Comparison of ENCODE assay signal across 8 cellular contexts in genomic region chr10:80132299-80133139, GRCh38. TPM values are rescaled to one million over a fixed set of nuclear protein-coding genes. Genes with fewer than 3 reads are reported as not detected.
DNase-seq lines count a peak whose midpoint lies in the region; ATAC-seq and TF ChIP-seq lines count a peak whose summit lies in the region.

Gene PLAC9, plus strand, starts transcription at chr10:80132730. Its CDS starts 33 bp downstream, at chr10:80132763.

- peak within 1 kb of the TSS; percentile 80; the same call in 1 of the 2 replicates for H2AFZ ChIP-seq in GM23338

- peak; percentile 73 for DNase-seq in GM23338 (ENCODE audit: low spot score)
- no peak for DNase-seq in sciatic nerve (ENCODE audit: low spot score)
- DNase-seq in hippocampal formation (lab: John Stamatoyannopoulos, UW): no peak
- DNase-seq in NCI-H2196 (lab: John Stamatoyannopoulos, UW; ENCODE audit: unreplicated experiment): no peak
- DNase-seq in NCI-H226: no peak

- H3K27me3 Mint-ChIP-seq in GM23338 (ENCODE audit: insufficient read depth, low read depth, poor library complexity): peaks cover 17% of the 10 kb centered on the region
- H3K27me3 Mint-ChIP-seq in brain: peaks cover 42% of the 10 kb centered on the region

- H3K4me1 Mint-ChIP-seq in GM23338 (peaks cover 20% of the 10 kb centered on the region), brain (peaks cover 34% of the 10 kb centered on the region)

- ATAC-seq in GM23338: peak; percentile 84
- peak; percentile 20 for ATAC-seq in sciatic nerve
- no peak for ATAC-seq in HG02571 (IDR thresholded peaks at IDR 0.05; ENCODE audit: unreplicated experiment)

- H4K20me1 ChIP-seq in GM23338 (replicated peaks; ENCODE audit: insufficient read depth): no peaks in the 10 kb centered on the region

- H3K4me1 ChIP-seq in GM23338 (ENCODE audit: insufficient read depth): peaks cover 4% of the 10 kb centered on the region; the same call in 1 of the 2 replicates
- peaks cover 10% of the 10 kb centered on the region for H3K4me1 ChIP-seq in iPS-18a (ENCODE audit: control insufficient read depth, low read depth, low read length)

- no peaks in the 10 kb centered on the region for H3K9me2 ChIP-seq in GM23338 (ENCODE audit: insufficient read depth)

- no peaks in the 10 kb centered on the region for H3F3A ChIP-seq in GM23338 (replicated peaks; ENCODE audit: low read depth)

- H3K27ac ChIP-seq in GM23338 (ENCODE audit: low read depth): no peak within 1 kb of the TSS
- H3K27ac ChIP-seq in iPS-18a (ENCODE audit: low read length): no peak within 1 kb of the TSS

- H3K9me3 Mint-ChIP-seq in GM23338 (no peaks in the 10 kb centered on the region), brain (peaks cover 0 to 3% (median 0%) of the 10 kb centered on the region in 5 experiments)

- H3K4me3 ChIP-seq in GM23338: peak within 1 kb of the TSS; percentile 82
- peak within 1 kb of the TSS; percentile 68 for H3K4me3 ChIP-seq in iPS-18a (ENCODE audit: low read length)

- H3K27ac Mint-ChIP-seq in GM23338 (no peak within 1 kb of the TSS), brain (peak within 1 kb of the TSS in 4 of 5 experiments; percentile 3 to 93 (median 68))

- H3K9ac ChIP-seq in iPS-18a (ENCODE audit: low read length): peak within 1 kb of the TSS; percentile 56

- H3K36me3 ChIP-seq in GM23338 (ENCODE audit: insufficient read depth) (no peaks in the 10 kb centered on the region), iPS-18a (ENCODE audit: control insufficient read depth, low read depth, low read length) (no peaks in the 10 kb centered on the region)

- H3K36me3 Mint-ChIP-seq in GM23338 (ENCODE audit: low read depth) (no peaks in the 10 kb centered on the region), brain (no peaks in the 10 kb centered on the region)

- H3K9me3 ChIP-seq in iPS-18a (ENCODE audit: control insufficient read depth, low read depth, low read length): no peaks in the 10 kb centered on the region

- H3K4me2 ChIP-seq in GM23338: peak within 1 kb of the TSS; percentile 70

- TF ChIP-seq CTCF in GM23338 (conservative IDR thresholded peaks at IDR 0.05; ENCODE audit: low read depth in 2 of 2): no peak
- TF ChIP-seq CTCF in brain (conservative IDR thresholded peaks at IDR 0.05): no peak

- no peaks in the 10 kb centered on the region for H3K79me2 ChIP-seq in GM23338 (replicated peaks; ENCODE audit: insufficient read depth)

- H3K27me3 ChIP-seq in GM23338 (ENCODE audit: insufficient read depth) (peaks cover 22% of the 10 kb centered on the region), iPS-18a (ENCODE audit: control insufficient read depth, insufficient read depth, low read length) (peaks cover 32% of the 10 kb centered on the region)

- peak within 1 kb of the TSS; percentile 74 for H3K4me3 Mint-ChIP-seq in GM23338
- peak within 1 kb of the TSS; percentile 56 to 86 (median 77) for H3K4me3 Mint-ChIP-seq in brain

- intact Hi-C loops in sciatic nerve (cut with DNase I): no loop called here

TF ChIP-seq in GM23338, 12 proteins besides CTCF, POLR2A, EP300 and RAD21 (continues in another document):
- TF ChIP-seq NANOG (IDR thresholded peaks at IDR 0.05; ENCODE audit: borderline replicate concordance): no peak
- no peak for TF ChIP-seq EZH2 (IDR thresholded peaks at IDR 0.05; ENCODE audit: low read depth, unreplicated experiment)
- TF ChIP-seq ETS1 (IDR thresholded peaks at IDR 0.05): no peak
- no peak for TF ChIP-seq STAT1 (IDR thresholded peaks at IDR 0.05; ENCODE audit: unreplicated experiment)
- TF ChIP-seq ZNF462 (CRISPR knock-in tag; IDR thresholded peaks at IDR 0.05): no peak
- TF ChIP-seq ZNF114 (CRISPR knock-in tag; IDR thresholded peaks at IDR 0.05): no peak
- TF ChIP-seq POLR2AphosphoS5 (IDR thresholded peaks at IDR 0.05; ENCODE audit: low read depth): no peak; the same call in 1 of the 2 replicates
- no peak for TF ChIP-seq JUNB (IDR thresholded peaks at IDR 0.05; ENCODE audit: unreplicated experiment)
- TF ChIP-seq EZH2phosphoT487 (IDR thresholded peaks at IDR 0.05; ENCODE audit: unreplicated experiment): no peak
- no peak for TF ChIP-seq CREB1 (CRISPR knock-in tag; IDR thresholded peaks at IDR 0.05; ENCODE audit: low read depth)

RNA-seq across cellular contexts. Expression of gene PLAC9, which starts in this region (rescaled TPM):
- 0.89 and 1.1 TPM in 2 replicates for total RNA-seq in GM23338 (2014; rRNA removed; shearing (Covaris generic))
- polyA plus RNA-seq in GM23338 (2016; fragmentation: Nextera tagmentation; extraction: Ambion mirVana) (11.0 and 14.4 TPM in 2 replicates), brain (ENCODE audit: insufficient read depth, low read depth, low replicate concordance) (6.4 TPM)
- total RNA-seq in sciatic nerve: 103 TPM

Comparison
In these comparisons a context has a peak if more than half of its experiments do, and no peak if none do; other contexts are left out.
1. RNA of gene PLAC9 (total RNA-seq): 103 TPM in sciatic nerve (single experiment); 0.89 to 1.1 TPM in GM23338; every median in the first group is over 10 times any median in the second.